ENCODE assay signal across 14 cellular contexts in the genomic region with DNA sequence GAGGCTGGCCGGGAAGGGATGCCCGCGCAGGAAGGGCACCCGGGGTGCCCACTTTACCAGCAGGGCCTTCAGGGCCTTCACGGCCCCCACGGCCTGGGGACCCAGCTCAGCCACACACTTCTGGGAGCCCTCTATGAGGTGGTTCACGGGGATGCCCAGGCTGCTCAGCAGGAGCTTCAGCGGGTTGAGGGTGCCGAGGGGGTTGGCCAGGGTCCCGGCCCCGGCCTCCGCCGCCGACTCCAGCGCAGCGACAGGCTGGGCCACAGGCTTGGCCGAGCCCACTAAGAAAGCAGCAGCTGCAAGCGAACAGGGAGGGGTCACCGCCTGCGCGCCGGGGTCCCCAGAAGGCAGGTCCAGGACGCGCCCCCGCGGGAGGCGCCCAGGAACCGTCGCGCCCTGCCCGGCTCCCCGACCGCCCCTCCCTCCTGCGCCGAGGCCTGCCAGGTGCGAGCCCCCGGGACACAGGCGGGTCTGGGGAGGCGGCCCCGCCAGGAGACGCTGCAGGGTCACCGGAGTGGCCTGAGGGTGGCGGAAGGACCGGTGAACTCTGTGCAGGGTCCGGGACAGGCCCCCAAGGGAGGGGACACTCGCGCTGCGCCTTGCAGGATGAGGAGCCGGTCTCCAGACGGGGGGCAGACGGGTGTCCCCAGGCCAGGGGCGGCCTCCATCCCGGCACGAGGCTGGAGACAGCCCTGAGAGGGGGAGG. TPM values are rescaled to one million over a fixed set of nuclear protein-coding genes. Genes with fewer than 3 reads are reported as not detected.
DNase-seq lines count a peak whose midpoint lies in the region; ATAC-seq and TF ChIP-seq lines count a peak whose summit lies in the region.
"Had no signal": no experiment of that assay in that cellular context is flagged by ENCODE, and none has a peak within 500 bp of the region (broad histone marks: within the 10 kb centered on the region; RNA-seq: fewer than 3 reads in every experiment).

No MANE protein-coding gene starts in this region.

- intact Hi-C loops in gastrocnemius medialis (cut with DNase I; ENCODE audit: low total_unique reads), result no loop called here

- H3K27ac ChIP-seq in VCaP (peak overlapping the region; percentile 76; the same call in 1 of the 2 replicates), gastrocnemius medialis (no peak overlapping the region)

- peaks cover 14 to 35% (median 26%) of the 10 kb centered on the region in 3 donors for H3K27me3 ChIP-seq in gastrocnemius medialis

- TF ChIP-seq POLR2A in gastrocnemius medialis (IDR thresholded peaks at IDR 0.05), result no peak

- DNase-seq in GM10266 (ENCODE audit: extremely low spot score) (peak; percentile 31), islet precursor cell (peak; percentile 59), gastrocnemius medialis (no peak), NOMO-1 treated with dmso at 0.1 percent for 144 hours (lab: John Stamatoyannopoulos, UW; ENCODE audit: unreplicated experiment) (no peak), H4 (ENCODE audit: low spot score) (no peak)
- DNase-seq: activated CD4-positive, alpha-beta T cell treated with anti-CD3 and anti-CD28 coated beads for 36 hours; amniotic stem cell; HFFc6; NCI-H2081 treated with DMSO at 0.1 percent for 48 hours; SIG-M5 had no signal

- H3K36me3 ChIP-seq in gastrocnemius medialis, result no peaks in the 10 kb centered on the region

- peak overlapping the region; percentile 17 to 29 (median 24) for H3K4me3 ChIP-seq in gastrocnemius medialis

- no peaks in the 10 kb centered on the region for H3K4me1 ChIP-seq in gastrocnemius medialis

- no peaks in the 10 kb centered on the region for H3K9me3 ChIP-seq in gastrocnemius medialis

- TF ChIP-seq CTCF in GM10266 (IDR thresholded peaks at IDR 0.05; ENCODE audit: control insufficient read depth, insufficient read depth, low read depth, missing control alignments) (no peak), VCaP (conservative IDR thresholded peaks at IDR 0.05) (no peak), gastrocnemius medialis (IDR thresholded peaks at IDR 0.05 in 4 of 5, conservative IDR thresholded peaks at IDR 0.05 in 1 of 5) (no peak)

- in situ Hi-C loops in gastrocnemius medialis (cut with MboI; ENCODE audit: low sequenced_read_pairs in 4 of 4), result no loop called here

- ATAC-seq in gastrocnemius medialis (no peak), HG02973 (IDR thresholded peaks at IDR 0.05; ENCODE audit: unreplicated experiment) (no peak), GM19455 (IDR thresholded peaks at IDR 0.05; ENCODE audit: unreplicated experiment) (no peak)
- ATAC-seq: activated CD4-positive, alpha-beta T cell treated with anti-CD3 and anti-CD28 coated beads for 36 hours had no signal

RNA-seq across cellular contexts. Expression of a gene that starts 0.6 kb away (rescaled TPM):
- not detected for total RNA-seq in gastrocnemius medialis
- total RNA-seq in H4 (2014; rRNA removed; shearing (Covaris generic)), result not detected in 2 replicates
- total RNA-seq: activated CD4-positive, alpha-beta T cell treated with anti-CD3 and anti-CD28 coated beads for 36 hours; fibroblast of lung; HFFc6 had no signal

RNA-seq across cellular contexts. Expression of a gene that starts 58.7 kb away (rescaled TPM):
- total RNA-seq in gastrocnemius medialis, result 1 to 10 TPM; 2.6 to 4.7 (median 2.9) TPM
- total RNA-seq in H4 (2014; rRNA removed; shearing (Covaris generic)), result 0.04 TPM in 1 of 2 replicates, not detected in the other
- total RNA-seq: HFFc6 had no signal

Comparison
In these comparisons a context has a peak if more than half of its experiments do, and no peak if none do; other contexts are left out.
1. DNase-seq: peak in GM10266 (single experiment) and islet precursor cell (single experiment); none in gastrocnemius medialis (0 of 2), NOMO-1 treated with dmso at 0.1 percent for 144 hours (single experiment) and H4 (single experiment).